20 cellular contexts compared by ENCODE assay signal in genomic region chr2:14094592-14094991, GRCh38.
"Had no signal": no experiment of that assay in that cellular context is flagged by ENCODE, and none has a peak within 500 bp of the region (broad histone marks: within the 10 kb centered on the region; RNA-seq: fewer than 3 reads in every experiment).

No MANE protein-coding gene starts in this region.

- H3K36me3 ChIP-seq: brain microvascular endothelial cell, colonic mucosa, gastrocnemius medialis, neutrophil, pancreas, stomach, vagina had no signal

- FAIRE-seq: kidney, pancreas had no signal

- DNase-seq: activated CD4-positive, alpha-beta T cell treated with anti-CD3 and anti-CD28 coated beads, Interleukin-2, amount 10 ng/mL, durations not matched to agents 24 days and 14 days; activated CD4-positive, CD25-positive, alpha-beta regulatory T cell; activated CD8-positive, alpha-beta T cell treated with anti-CD3 and anti-CD28 coated beads, Interleukin-2, amount 10 ng/mL, durations not matched to agents 7 days and 5 days; activated naive CD4-positive, alpha-beta T cell treated with anti-CD3 and anti-CD28 coated beads for 36 hours; activated T-cell treated with anti-CD3 and anti-CD28 coated beads, Interleukin-2, amount 50 U/mL, for 24 hours; aorta; brain microvascular endothelial cell; colonic mucosa; gastrocnemius medialis; head of caudate nucleus; kidney; natural killer cell; pancreas; stimulated activated CD4-positive, alpha-beta T cell treated with anti-CD3 and anti-CD28 coated beads, Interleukin-4, amount 100 ng/mL, for 24 hours; stomach; trophoblast cell had no signal

- H3K4me3 ChIP-seq: colonic mucosa, gastrocnemius medialis, lung, pancreas, smooth muscle cell, stomach, vagina had no signal

- H3K27me3 ChIP-seq: brain microvascular endothelial cell, colonic mucosa, gastrocnemius medialis, neutrophil, pancreas, stomach, vagina had no signal
